In the genomic region with DNA sequence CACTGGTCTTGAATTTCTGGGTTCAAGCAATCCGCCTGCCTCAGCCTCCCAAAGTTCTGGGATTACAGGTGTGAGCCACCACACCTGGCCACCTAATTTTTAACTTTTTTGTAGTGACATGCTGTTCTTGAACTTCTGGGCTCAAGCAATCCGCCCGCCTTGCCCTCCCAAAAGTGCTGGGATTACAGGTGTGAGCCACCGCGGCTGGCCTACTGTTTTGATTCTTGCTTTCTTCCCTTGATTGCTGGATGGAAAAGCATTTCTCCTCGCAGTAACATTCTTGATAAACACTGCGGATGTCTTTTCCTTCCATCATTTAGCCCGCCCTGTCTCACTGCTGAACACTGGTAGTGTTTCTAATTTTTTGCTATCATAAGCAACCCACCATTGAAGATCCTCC, we compare ENCODE assay signal across 34 cellular contexts.
"Had no signal": no experiment of that assay in that cellular context is flagged by ENCODE, and none has a peak within 500 bp of the region (broad histone marks: within the 10 kb centered on the region; RNA-seq: fewer than 3 reads in every experiment).

No MANE protein-coding gene starts in this region.

- DNase-seq: Karpas-422, Kasumi-1, MG63, MM.1S, MV-4-11, NCI-H1048, NCI-H1092, NCI-H1092 treated with DMSO at 0.1 percent for 48 hours, NCI-H1105, NCI-H1105 treated with DMSO at 0.1 percent for 48 hours, NCI-H1417, NCI-H1417 treated with DMSO at 0.1 percent for 48 hours, NCI-H1436, NCI-H1436 treated with DMSO at 0.1 percent for 48 hours, NCI-H146, NCI-H1694, NCI-H1694 treated with DMSO at 0.1 percent for 48 hours, NCI-H187, NCI-H187 treated with DMSO at 0.1 percent for 48 hours, NCI-H1930, NCI-H2029, NCI-H2029 treated with DMSO at 0.1 percent for 48 hours, NCI-H2081, NCI-H2081 treated with DMSO at 0.1 percent for 48 hours, NCI-H2107, NCI-H2171, NCI-H2171 treated with DMSO at 0.1 percent for 48 hours, NCI-H2227 treated with DMSO at 0.1 percent for 48 hours, NCI-H226, NCI-H345, NCI-H446, NCI-H446 treated with DMSO at 0.1 percent for 48 hours, NCI-H510A had no signal

- H3K4me3 ChIP-seq: MG63 had no signal

- H3K9me3 ChIP-seq: MG63 had no signal

- H3K36me3 ChIP-seq: MG63 had no signal

- H3K27ac ChIP-seq: KMS-11 had no signal

- H3K27me3 ChIP-seq: MG63 had no signal
